ENCODE assay signal across 23 cellular contexts in the genomic region with DNA sequence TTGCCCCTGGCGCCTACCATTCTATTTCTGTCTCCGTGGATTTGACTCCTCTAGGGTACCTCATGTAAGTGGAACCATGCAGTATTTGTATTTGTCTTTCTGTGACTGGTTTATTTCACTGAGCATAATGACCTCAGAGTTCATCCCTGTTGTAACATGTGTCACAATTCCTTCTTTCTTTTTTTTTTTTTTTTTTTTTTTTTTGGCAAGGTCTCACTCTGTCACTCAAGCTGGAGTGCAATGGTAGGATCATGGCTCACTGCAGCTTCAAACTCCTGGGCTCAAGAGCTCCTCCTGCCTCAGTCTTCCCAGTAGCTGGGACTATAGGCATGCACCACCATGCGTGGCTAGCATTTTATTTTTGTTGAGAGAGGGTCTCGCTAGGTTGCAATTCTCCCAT.
"Had no signal": no experiment of that assay in that cellular context is flagged by ENCODE, and none has a peak within 500 bp of the region (broad histone marks: within the 10 kb centered on the region; RNA-seq: fewer than 3 reads in every experiment).

No MANE protein-coding gene starts in this region.

- H3K4me1 ChIP-seq: gastrocnemius medialis, lower lobe of right lung had no signal

- ATAC-seq: esophagus mucosa, gastrocnemius medialis, heart right ventricle, left cardiac atrium, left lung, left ventricle myocardium superior, lower lobe of right lung, mucosa of descending colon had no signal

- DNase-seq: dermis blood vessel endothelial cell; dorsolateral prefrontal cortex; effector CD4-positive, alpha-beta T cell; effector memory CD4-positive, alpha-beta T cell; erythroblast; esophagus squamous epithelium; foreskin fibroblast; foreskin melanocyte; gastrocnemius medialis; glutamatergic neuron; heart right ventricle; hippocampal formation; left cardiac atrium; left lung; left ventricle myocardium superior; lower lobe of right lung; mesenchymal stem cell; mucosa of descending colon; naive B cell had no signal

- H3K36me3 ChIP-seq: esophagus squamous epithelium, gastrocnemius medialis, heart right ventricle, left lung, lower lobe of right lung had no signal

- H3K4me3 Mint-ChIP-seq: mesothelial cell of epicardium, naive B cell had no signal

- H3K27ac ChIP-seq: coronary artery, dorsolateral prefrontal cortex, epithelial cell of prostate, esophagus squamous epithelium, gastrocnemius medialis, heart right ventricle, left lung, lower lobe of right lung had no signal

- H3K27ac Mint-ChIP-seq: mesothelial cell of epicardium had no signal

- H3K4me1 Mint-ChIP-seq: naive B cell had no signal

- H3K9me3 ChIP-seq: esophagus squamous epithelium, gastrocnemius medialis, heart right ventricle, left lung, lower lobe of right lung, mucosa of descending colon had no signal

- H3K9me3 Mint-ChIP-seq: mesothelial cell of epicardium, naive B cell had no signal

- H3K36me3 Mint-ChIP-seq: mesothelial cell of epicardium had no signal

- H3K4me3 ChIP-seq: coronary artery, dorsolateral prefrontal cortex, esophagus squamous epithelium, gastrocnemius medialis, heart right ventricle, left lung, lower lobe of right lung, mucosa of descending colon had no signal
